ENCODE assay signal across 22 cellular contexts in the genomic region with DNA sequence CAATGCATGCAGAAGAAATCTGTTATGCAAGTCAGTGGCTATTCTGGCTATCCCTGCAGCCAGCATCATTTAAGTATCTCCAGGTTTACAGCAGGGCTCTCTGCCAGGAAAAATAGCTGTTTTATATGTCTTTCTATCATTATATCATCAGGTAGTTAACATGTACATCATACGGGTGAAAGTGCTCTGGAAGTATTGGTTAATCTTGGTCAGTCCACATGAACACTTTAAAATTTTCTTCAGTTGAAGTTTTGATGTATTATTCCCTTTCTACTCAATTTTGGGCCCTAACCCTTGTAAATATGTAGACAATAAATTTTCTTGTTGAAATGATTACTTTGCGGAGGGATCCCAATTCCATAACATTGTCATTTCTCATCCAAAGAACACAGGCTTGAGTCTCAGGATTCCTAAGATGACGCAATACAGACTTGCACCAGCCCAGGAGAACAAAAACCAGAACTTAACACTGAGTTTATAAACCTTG.
DNase-seq lines count a peak whose midpoint lies in the region; ATAC-seq and TF ChIP-seq lines count a peak whose summit lies in the region.
"Had no signal": no experiment of that assay in that cellular context is flagged by ENCODE, and none has a peak within 500 bp of the region (broad histone marks: within the 10 kb centered on the region; RNA-seq: fewer than 3 reads in every experiment).

No MANE protein-coding gene starts in this region.

- intact Hi-C loops in left lung (cut with DNase I), result no loop called here

- H3K4me3 ChIP-seq in choroid plexus epithelial cell (ENCODE audit: low read depth, low read length), result no peak overlapping the region
- no peak overlapping the region for H3K4me3 ChIP-seq in left lung

- no peaks in the 10 kb centered on the region for H3K36me3 ChIP-seq in left lung

- H3K4me1 Mint-ChIP-seq in type B pancreatic cell (ENCODE audit: unreplicated experiment), result peaks cover 56% of the 10 kb centered on the region
- H3K4me1 Mint-ChIP-seq: immature natural killer cell had no signal

- H3K4me3 Mint-ChIP-seq in type B pancreatic cell, result peak overlapping the region; percentile 29
- H3K4me3 Mint-ChIP-seq: immature natural killer cell had no signal

- DNase-seq in NCI-H446 treated with DMSO at 0.1 percent for 48 hours (lab: John Stamatoyannopoulos, UW), result peak; percentile 5
- no peak for DNase-seq in NCI-H446 (lab: John Stamatoyannopoulos, UW)
- peak; percentile 19 for DNase-seq in choroid plexus epithelial cell (ENCODE audit: low read depth)
- DNase-seq in left lung, result no peak
- DNase-seq in type B pancreatic cell (ENCODE audit: extremely low spot score, unreplicated experiment), result no peak
- DNase-seq in NCI-H1048 (lab: John Stamatoyannopoulos, UW), result no peak
- no peak for DNase-seq in foreskin melanocyte
- DNase-seq: activated CD4-positive, CD25-positive, alpha-beta regulatory T cell; cerebellar nuclear complex; DMS53; immature natural killer cell; mesendoderm; NCI-H1105; NK-92 treated with Interleukin-12 subunit alpha and Interleukin-12 subunit beta, amount 100 ng/mL, for 24 hours; stimulated activated CD4-positive, alpha-beta T cell treated with anti-CD3 and anti-CD28 coated beads, Interleukin-4, amount 100 ng/mL, for 24 hours; stimulated activated CD8-positive, alpha-beta memory T cell treated with anti-CD3 and anti-CD28 coated beads, Interleukin-4, amount 100 ng/mL, for 48 hours had no signal

- H3K36me3 Mint-ChIP-seq in type B pancreatic cell, result peaks cover 23% of the 10 kb centered on the region

- no peaks in the 10 kb centered on the region for H3K9me3 Mint-ChIP-seq in type B pancreatic cell
- H3K9me3 Mint-ChIP-seq: activated T-helper 2 cell treated with anti-CD3 and anti-CD28 coated beads, Interferon-gamma antibody, Interleukin-2, Interleukin-4, amounts not matched to agents 10 μg/mL and 5 μg/mL and 100 μg/mL, durations not matched to agents 14 hours and 24 hours and 36 hours; immature natural killer cell had no signal

- no peak for TF ChIP-seq CTCF in choroid plexus epithelial cell (conservative IDR thresholded peaks at IDR 0.05; ENCODE audit: low read depth, low read length)
- no peak for TF ChIP-seq CTCF in left lung (IDR thresholded peaks at IDR 0.05)
- no peak for TF ChIP-seq CTCF in type B pancreatic cell (conservative IDR thresholded peaks at IDR 0.05)

- H3K27ac ChIP-seq in left lung, result no peak overlapping the region
- H3K27ac ChIP-seq: 22Rv1, C4-2B, KMS-11, RWPE1 had no signal

- no peaks in the 10 kb centered on the region for H3K27me3 ChIP-seq in left lung

- ATAC-seq in left lung (peak; percentile 42), HG03280 (IDR thresholded peaks at IDR 0.05; ENCODE audit: unreplicated experiment) (no peak)

- H3K27ac Mint-ChIP-seq in type B pancreatic cell, result peak overlapping the region; percentile 17
- H3K27ac Mint-ChIP-seq: activated T-helper 2 cell treated with anti-CD3 and anti-CD28 coated beads, Interferon-gamma antibody, Interleukin-2, Interleukin-4, amounts not matched to agents 10 μg/mL and 5 μg/mL and 100 μg/mL, durations not matched to agents 14 hours and 24 hours and 36 hours; immature natural killer cell had no signal

- no peaks in the 10 kb centered on the region for H3K27me3 Mint-ChIP-seq in type B pancreatic cell

- peaks cover 5 to 7% of the 10 kb centered on the region in 2 donors for H3K4me1 ChIP-seq in left lung

- no peaks in the 10 kb centered on the region for H3K9me3 ChIP-seq in left lung

Comparison
In these comparisons a context has a peak if more than half of its experiments do, and no peak if none do; other contexts are left out.
1. DNase-seq: peak in NCI-H446 treated with DMSO at 0.1 percent for 48 hours (single experiment) and choroid plexus epithelial cell (single experiment); none in NCI-H446 (0 of 2), left lung (0 of 2), type B pancreatic cell (single experiment), NCI-H1048 (single experiment) and foreskin melanocyte (single experiment).